In the genomic region with DNA sequence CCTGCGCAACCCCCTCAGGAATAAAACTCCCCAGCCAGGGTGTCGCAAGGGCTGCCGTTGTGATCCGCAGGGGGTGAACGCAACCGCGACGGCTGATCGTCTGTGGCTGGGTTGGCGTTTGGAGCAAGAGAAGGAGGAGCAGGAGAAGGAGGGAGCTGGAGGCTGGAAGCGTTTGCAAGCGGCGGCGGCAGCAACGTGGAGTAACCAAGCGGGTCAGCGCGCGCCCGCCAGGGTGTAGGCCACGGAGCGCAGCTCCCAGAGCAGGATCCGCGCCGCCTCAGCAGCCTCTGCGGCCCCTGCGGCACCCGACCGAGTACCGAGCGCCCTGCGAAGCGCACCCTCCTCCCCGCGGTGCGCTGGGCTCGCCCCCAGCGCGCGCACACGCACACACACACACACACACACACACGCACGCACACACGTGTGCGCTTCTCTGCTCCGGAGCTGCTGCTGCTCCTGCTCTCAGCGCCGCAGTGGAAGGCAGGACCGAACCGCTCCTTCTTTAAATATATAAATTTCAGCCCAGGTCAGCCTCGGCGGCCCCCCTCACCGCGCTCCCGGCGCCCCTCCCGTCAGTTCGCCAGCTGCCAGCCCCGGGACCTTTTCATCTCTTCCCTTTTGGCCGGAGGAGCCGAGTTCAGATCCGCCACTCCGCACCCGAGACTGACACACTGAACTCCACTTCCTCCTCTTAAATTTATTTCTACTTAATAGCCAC, we compare ENCODE assay signal across 1 cellular context.
A peak's percentile ranks its signal among the peaks of the same experiment; 100 is the strongest.
TF ChIP-seq lines count a peak whose summit lies in the region.

No MANE protein-coding gene starts in this region.

TF ChIP-seq in HEK293, 187 proteins besides CTCF, POLR2A, EP300 and RAD21 (continued from another document and continues in another):
- TF ChIP-seq ZNF10 (tag by site-specific recombination; IDR thresholded peaks at IDR 0.05) = 0 out of 2 replicates have a peak, but pooled peaks have one; percentile 7
- TF ChIP-seq, protein P1, sequence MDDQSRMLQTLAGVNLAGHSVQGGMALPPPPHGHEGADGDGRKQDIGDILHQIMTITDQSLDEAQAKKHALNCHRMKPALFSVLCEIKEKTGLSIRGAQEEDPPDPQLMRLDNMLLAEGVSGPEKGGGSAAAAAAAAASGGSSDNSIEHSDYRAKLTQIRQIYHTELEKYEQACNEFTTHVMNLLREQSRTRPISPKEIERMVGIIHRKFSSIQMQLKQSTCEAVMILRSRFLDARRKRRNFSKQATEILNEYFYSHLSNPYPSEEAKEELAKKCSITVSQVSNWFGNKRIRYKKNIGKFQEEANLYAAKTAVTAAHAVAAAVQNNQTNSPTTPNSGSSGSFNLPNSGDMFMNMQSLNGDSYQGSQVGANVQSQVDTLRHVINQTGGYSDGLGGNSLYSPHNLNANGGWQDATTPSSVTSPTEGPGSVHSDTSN (CRISPR knock-in tag; IDR thresholded peaks at IDR 0.05) = 0 out of 2 replicates have a peak, but pooled peaks have one; percentile 44
- TF ChIP-seq, protein P2, sequence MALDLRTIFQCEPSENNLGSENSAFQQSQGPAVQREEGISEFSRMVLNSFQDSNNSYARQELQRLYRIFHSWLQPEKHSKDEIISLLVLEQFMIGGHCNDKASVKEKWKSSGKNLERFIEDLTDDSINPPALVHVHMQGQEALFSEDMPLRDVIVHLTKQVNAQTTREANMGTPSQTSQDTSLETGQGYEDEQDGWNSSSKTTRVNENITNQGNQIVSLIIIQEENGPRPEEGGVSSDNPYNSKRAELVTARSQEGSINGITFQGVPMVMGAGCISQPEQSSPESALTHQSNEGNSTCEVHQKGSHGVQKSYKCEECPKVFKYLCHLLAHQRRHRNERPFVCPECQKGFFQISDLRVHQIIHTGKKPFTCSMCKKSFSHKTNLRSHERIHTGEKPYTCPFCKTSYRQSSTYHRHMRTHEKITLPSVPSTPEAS (tag by site-specific recombination; IDR thresholded peaks at IDR 0.05) = peak; percentile 96
- 0 out of 2 replicates have a peak, but pooled peaks have one; percentile 10 for TF ChIP-seq BCL11B (tag by site-specific recombination; IDR thresholded peaks at IDR 0.05; ENCODE audit: low read depth)
- TF ChIP-seq ZNF324 (tag by site-specific recombination; IDR thresholded peaks at IDR 0.05) = peak; percentile 68; the same call in 1 of the 2 replicates
- TF ChIP-seq EGR2 (tag by site-specific recombination; IDR thresholded peaks at IDR 0.05; ENCODE audit: low read depth) = peak; percentile 53
- TF ChIP-seq ZNF785 (tag by site-specific recombination; IDR thresholded peaks at IDR 0.05) = peak; percentile 58; the same call in 1 of the 2 replicates
- TF ChIP-seq, protein P3, sequence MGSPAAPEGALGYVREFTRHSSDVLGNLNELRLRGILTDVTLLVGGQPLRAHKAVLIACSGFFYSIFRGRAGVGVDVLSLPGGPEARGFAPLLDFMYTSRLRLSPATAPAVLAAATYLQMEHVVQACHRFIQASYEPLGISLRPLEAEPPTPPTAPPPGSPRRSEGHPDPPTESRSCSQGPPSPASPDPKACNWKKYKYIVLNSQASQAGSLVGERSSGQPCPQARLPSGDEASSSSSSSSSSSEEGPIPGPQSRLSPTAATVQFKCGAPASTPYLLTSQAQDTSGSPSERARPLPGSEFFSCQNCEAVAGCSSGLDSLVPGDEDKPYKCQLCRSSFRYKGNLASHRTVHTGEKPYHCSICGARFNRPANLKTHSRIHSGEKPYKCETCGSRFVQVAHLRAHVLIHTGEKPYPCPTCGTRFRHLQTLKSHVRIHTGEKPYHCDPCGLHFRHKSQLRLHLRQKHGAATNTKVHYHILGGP (tag by site-specific recombination; IDR thresholded peaks at IDR 0.05) = no peak
- no peak for TF ChIP-seq ZNF48 (tag by site-specific recombination; IDR thresholded peaks at IDR 0.05)
- no peak for TF ChIP-seq WT1 (tag by site-specific recombination; IDR thresholded peaks at IDR 0.05)
- no peak for TF ChIP-seq ZNF510 (tag by site-specific recombination; IDR thresholded peaks at IDR 0.05; ENCODE audit: insufficient replicate concordance)
- TF ChIP-seq FEZF1 (tag by site-specific recombination; IDR thresholded peaks at IDR 0.05) = 0 out of 2 replicates have a peak, but pooled peaks have one; percentile 7
- TF ChIP-seq, protein P4, sequence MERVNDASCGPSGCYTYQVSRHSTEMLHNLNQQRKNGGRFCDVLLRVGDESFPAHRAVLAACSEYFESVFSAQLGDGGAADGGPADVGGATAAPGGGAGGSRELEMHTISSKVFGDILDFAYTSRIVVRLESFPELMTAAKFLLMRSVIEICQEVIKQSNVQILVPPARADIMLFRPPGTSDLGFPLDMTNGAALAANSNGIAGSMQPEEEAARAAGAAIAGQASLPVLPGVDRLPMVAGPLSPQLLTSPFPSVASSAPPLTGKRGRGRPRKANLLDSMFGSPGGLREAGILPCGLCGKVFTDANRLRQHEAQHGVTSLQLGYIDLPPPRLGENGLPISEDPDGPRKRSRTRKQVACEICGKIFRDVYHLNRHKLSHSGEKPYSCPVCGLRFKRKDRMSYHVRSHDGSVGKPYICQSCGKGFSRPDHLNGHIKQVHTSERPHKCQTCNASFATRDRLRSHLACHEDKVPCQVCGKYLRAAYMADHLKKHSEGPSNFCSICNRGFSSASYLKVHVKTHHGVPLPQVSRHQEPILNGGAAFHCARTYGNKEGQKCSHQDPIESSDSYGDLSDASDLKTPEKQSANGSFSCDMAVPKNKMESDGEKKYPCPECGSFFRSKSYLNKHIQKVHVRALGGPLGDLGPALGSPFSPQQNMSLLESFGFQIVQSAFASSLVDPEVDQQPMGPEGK (tag by site-specific recombination; IDR thresholded peaks at IDR 0.05) = peak; percentile 80
- peak; percentile 41 for TF ChIP-seq ZBTB8A (tag by site-specific recombination; IDR thresholded peaks at IDR 0.05)
- TF ChIP-seq, protein P5, sequence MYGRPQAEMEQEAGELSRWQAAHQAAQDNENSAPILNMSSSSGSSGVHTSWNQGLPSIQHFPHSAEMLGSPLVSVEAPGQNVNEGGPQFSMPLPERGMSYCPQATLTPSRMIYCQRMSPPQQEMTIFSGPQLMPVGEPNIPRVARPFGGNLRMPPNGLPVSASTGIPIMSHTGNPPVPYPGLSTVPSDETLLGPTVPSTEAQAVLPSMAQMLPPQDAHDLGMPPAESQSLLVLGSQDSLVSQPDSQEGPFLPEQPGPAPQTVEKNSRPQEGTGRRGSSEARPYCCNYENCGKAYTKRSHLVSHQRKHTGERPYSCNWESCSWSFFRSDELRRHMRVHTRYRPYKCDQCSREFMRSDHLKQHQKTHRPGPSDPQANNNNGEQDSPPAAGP (tag by site-specific recombination; IDR thresholded peaks at IDR 0.05) = 0 out of 2 replicates have a peak, but pooled peaks have one; percentile 51
- TF ChIP-seq, protein P6, sequence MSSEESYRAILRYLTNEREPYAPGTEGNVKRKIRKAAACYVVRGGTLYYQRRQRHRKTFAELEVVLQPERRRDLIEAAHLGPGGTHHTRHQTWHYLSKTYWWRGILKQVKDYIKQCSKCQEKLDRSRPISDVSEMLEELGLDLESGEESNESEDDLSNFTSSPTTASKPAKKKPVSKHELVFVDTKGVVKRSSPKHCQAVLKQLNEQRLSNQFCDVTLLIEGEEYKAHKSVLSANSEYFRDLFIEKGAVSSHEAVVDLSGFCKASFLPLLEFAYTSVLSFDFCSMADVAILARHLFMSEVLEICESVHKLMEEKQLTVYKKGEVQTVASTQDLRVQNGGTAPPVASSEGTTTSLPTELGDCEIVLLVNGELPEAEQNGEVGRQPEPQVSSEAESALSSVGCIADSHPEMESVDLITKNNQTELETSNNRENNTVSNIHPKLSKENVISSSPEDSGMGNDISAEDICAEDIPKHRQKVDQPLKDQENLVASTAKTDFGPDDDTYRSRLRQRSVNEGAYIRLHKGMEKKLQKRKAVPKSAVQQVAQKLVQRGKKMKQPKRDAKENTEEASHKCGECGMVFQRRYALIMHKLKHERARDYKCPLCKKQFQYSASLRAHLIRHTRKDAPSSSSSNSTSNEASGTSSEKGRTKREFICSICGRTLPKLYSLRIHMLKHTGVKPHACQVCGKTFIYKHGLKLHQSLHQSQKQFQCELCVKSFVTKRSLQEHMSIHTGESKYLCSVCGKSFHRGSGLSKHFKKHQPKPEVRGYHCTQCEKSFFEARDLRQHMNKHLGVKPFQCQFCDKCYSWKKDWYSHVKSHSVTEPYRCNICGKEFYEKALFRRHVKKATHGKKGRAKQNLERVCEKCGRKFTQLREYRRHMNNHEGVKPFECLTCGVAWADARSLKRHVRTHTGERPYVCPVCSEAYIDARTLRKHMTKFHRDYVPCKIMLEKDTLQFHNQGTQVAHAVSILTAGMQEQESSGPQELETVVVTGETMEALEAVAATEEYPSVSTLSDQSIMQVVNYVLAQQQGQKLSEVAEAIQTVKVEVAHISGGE (tag by site-specific recombination; conservative IDR thresholded peaks at IDR 0.05; ENCODE audit: low read depth) = 0 out of 2 replicates have a peak, but pooled peaks have one; percentile 25
- peak; percentile 72 for TF ChIP-seq GLIS1 (tag by site-specific recombination; IDR thresholded peaks at IDR 0.05)
- TF ChIP-seq ZNF530 (tag by site-specific recombination; IDR thresholded peaks at IDR 0.05; ENCODE audit: low read depth) = no peak
- no peak for TF ChIP-seq ZNF175 (tag by site-specific recombination; IDR thresholded peaks at IDR 0.05)
- TF ChIP-seq ZNF138 (tag by site-specific recombination; IDR thresholded peaks at IDR 0.05; ENCODE audit: borderline replicate concordance) = no peak
- no peak for TF ChIP-seq ZNF174 (tag by site-specific recombination; IDR thresholded peaks at IDR 0.05)
- TF ChIP-seq ZNF366 (tag by site-specific recombination; conservative IDR thresholded peaks at IDR 0.05) = 0 out of 2 replicates have a peak, but pooled peaks have one; percentile 6
- TF ChIP-seq ZBTB20 (tag by site-specific recombination; IDR thresholded peaks at IDR 0.05) = peak; percentile 45; the same call in 1 of the 2 replicates
- TF ChIP-seq GLI4 (tag by site-specific recombination; IDR thresholded peaks at IDR 0.05) = peak; percentile 78; the same call in 1 of the 2 replicates
- no peak for TF ChIP-seq ZSCAN23 (tag by site-specific recombination; IDR thresholded peaks at IDR 0.05)
- TF ChIP-seq ZBTB1 (tag by site-specific recombination; IDR thresholded peaks at IDR 0.05) = peak; percentile 25; the same call in 1 of the 2 replicates
- TF ChIP-seq, protein P7, sequence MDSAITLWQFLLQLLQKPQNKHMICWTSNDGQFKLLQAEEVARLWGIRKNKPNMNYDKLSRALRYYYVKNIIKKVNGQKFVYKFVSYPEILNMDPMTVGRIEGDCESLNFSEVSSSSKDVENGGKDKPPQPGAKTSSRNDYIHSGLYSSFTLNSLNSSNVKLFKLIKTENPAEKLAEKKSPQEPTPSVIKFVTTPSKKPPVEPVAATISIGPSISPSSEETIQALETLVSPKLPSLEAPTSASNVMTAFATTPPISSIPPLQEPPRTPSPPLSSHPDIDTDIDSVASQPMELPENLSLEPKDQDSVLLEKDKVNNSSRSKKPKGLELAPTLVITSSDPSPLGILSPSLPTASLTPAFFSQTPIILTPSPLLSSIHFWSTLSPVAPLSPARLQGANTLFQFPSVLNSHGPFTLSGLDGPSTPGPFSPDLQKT (IDR thresholded peaks at IDR 0.05; ENCODE audit: borderline replicate concordance, low read depth, low read length) = no peak
- TF ChIP-seq, protein P8, sequence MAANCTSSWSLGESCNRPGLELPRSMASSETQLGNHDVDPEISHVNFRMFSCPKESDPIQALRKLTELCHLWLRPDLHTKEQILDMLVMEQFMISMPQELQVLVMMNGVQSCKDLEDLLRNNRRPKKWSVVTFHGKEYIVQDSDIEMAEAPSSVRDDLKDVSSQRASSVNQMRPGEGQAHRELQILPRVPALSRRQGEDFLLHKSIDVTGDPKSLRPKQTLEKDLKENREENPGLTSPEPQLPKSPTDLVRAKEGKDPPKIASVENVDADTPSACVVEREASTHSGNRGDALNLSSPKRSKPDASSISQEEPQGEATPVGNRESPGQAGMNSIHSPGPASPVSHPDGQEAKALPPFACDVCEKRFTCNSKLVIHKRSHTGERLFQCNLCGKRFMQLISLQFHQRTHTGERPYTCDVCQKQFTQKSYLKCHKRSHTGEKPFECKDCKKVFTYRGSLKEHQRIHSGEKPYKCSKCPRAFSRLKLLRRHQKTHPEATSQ (tag by site-specific recombination; IDR thresholded peaks at IDR 0.05) = peak; percentile 84
- 0 out of 2 replicates have a peak, but pooled peaks have one; percentile 39 for TF ChIP-seq ZSCAN30 (tag by site-specific recombination; IDR thresholded peaks at IDR 0.05)
- TF ChIP-seq ZBTB17 (tag by site-specific recombination; IDR thresholded peaks at IDR 0.05) = peak; percentile 93
- TF ChIP-seq ZNF561 (tag by site-specific recombination; IDR thresholded peaks at IDR 0.05; ENCODE audit: borderline replicate concordance) = peak; percentile 84
- peak; percentile 38; the same call in 1 of the 2 replicates for TF ChIP-seq ZNF768 (tag by site-specific recombination; IDR thresholded peaks at IDR 0.05)
- 0 out of 2 replicates have a peak, but pooled peaks have one; percentile 20 for TF ChIP-seq ZNF660 (tag by site-specific recombination; IDR thresholded peaks at IDR 0.05)
- TF ChIP-seq ZFP37 (tag by site-specific recombination; IDR thresholded peaks at IDR 0.05) = no peak
- no peak for TF ChIP-seq ZNF549 (tag by site-specific recombination; IDR thresholded peaks at IDR 0.05)
- 0 out of 2 replicates have a peak, but pooled peaks have one; percentile 11 for TF ChIP-seq ZFP69B (tag by site-specific recombination; IDR thresholded peaks at IDR 0.05)
- peak; percentile 49; the same call in 1 of the 2 replicates for TF ChIP-seq ZNF76 (tag by site-specific recombination; IDR thresholded peaks at IDR 0.05; ENCODE audit: borderline replicate concordance, low read depth)
- peak; percentile 83 for TF ChIP-seq ZXDB (tag by site-specific recombination; IDR thresholded peaks at IDR 0.05)
- TF ChIP-seq ZNF664 (tag by site-specific recombination; IDR thresholded peaks at IDR 0.05) = no peak
- peak; percentile 31; the same call in 1 of the 2 replicates for TF ChIP-seq OSR2 (tag by site-specific recombination; IDR thresholded peaks at IDR 0.05)
- TF ChIP-seq, protein P9, sequence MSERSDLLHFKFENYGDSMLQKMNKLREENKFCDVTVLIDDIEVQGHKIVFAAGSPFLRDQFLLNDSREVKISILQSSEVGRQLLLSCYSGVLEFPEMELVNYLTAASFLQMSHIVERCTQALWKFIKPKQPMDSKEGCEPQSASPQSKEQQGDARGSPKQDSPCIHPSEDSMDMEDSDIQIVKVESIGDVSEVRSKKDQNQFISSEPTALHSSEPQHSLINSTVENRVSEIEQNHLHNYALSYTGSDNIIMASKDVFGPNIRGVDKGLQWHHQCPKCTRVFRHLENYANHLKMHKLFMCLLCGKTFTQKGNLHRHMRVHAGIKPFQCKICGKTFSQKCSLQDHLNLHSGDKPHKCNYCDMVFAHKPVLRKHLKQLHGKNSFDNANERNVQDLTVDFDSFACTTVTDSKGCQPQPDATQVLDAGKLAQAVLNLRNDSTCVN (tag by site-specific recombination; optimal IDR thresholded peaks at IDR 0.05) = peak; percentile 100
- peak; percentile 43; the same call in 1 of the 2 replicates for TF ChIP-seq ZNF335 (tag by site-specific recombination; conservative IDR thresholded peaks at IDR 0.05)
- TF ChIP-seq, protein P10, sequence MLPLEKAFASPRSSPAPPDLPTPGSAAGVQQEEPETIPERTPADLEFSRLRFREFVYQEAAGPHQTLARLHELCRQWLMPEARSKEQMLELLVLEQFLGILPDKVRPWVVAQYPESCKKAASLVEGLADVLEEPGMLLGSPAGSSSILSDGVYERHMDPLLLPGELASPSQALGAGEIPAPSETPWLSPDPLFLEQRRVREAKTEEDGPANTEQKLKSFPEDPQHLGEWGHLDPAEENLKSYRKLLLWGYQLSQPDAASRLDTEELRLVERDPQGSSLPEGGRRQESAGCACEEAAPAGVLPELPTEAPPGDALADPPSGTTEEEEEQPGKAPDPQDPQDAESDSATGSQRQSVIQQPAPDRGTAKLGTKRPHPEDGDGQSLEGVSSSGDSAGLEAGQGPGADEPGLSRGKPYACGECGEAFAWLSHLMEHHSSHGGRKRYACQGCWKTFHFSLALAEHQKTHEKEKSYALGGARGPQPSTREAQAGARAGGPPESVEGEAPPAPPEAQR (tag by site-specific recombination; IDR thresholded peaks at IDR 0.05) = peak; percentile 48; the same call in 1 of the 2 replicates
- peak; percentile 76; the same call in 1 of the 2 replicates for TF ChIP-seq REPIN1 (tag by site-specific recombination; IDR thresholded peaks at IDR 0.05; ENCODE audit: low read depth)
